15 cellular contexts compared by ENCODE assay signal in the genomic region with DNA sequence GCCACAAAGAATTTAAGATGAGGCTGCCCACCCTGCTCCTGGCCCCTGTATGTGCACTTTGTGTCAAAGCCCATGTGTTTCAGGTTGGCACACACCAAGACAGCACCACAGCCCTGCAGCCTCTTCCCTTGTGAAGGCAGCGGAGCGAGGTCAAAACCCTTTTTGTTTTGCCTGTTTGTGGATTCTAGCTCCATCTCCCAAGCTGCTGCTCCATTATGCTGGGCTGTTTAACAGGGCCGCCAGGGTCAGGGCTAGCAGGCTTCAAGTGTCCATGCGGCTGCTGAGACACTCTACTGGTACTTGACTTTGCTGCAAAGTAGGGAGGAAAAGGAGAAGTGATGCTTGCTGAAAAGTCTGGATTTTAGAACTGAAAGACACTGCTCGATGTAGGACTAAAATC.
DNase-seq lines count a peak whose midpoint lies in the region; ATAC-seq lines count a peak whose summit lies in the region.
"Had no signal": no experiment of that assay in that cellular context is flagged by ENCODE, and none has a peak within 500 bp of the region (broad histone marks: within the 10 kb centered on the region; RNA-seq: fewer than 3 reads in every experiment).

No MANE protein-coding gene starts in this region.

- DNase-seq in MV-4-11 (lab: John Stamatoyannopoulos, UW) (peak; percentile 57), NCI-H2227 (lab: John Stamatoyannopoulos, UW; ENCODE audit: unreplicated experiment) (peak; percentile 93), nucleus accumbens (lab: John Stamatoyannopoulos, UW) (peak in 36 of 56 donors; percentile 3 to 57 (median 32)), activated gamma-delta T cell treated with Interleukin-2 at 50 U/mL for 16 hours (no peak)
- no peak for DNase-seq in CD8-positive, alpha-beta memory T cell
- no peak for DNase-seq in activated CD4-positive, alpha-beta T cell treated with anti-CD3 and anti-CD28 coated beads for 1 hour
- DNase-seq: activated B cell treated with CpG ODN at 0.5 μM for 24 hours, activated T-cell treated with anti-CD3 and anti-CD28 coated beads for 4 hours, foreskin keratinocyte, HCEC 1CT, SK-N-SH, stomach had no signal

- H3K36me3 ChIP-seq in CD8-positive, alpha-beta memory T cell (ENCODE audit: insufficient read depth, low read length): no peaks in the 10 kb centered on the region
- H3K36me3 ChIP-seq: BLaER1 had no signal

- no peak for ATAC-seq in HG03378 (IDR thresholded peaks at IDR 0.05; ENCODE audit: unreplicated experiment)
- ATAC-seq: foreskin keratinocyte had no signal

- H3K4me3 ChIP-seq in CD8-positive, alpha-beta memory T cell (ENCODE audit: low read length): no peak overlapping the region
- H3K4me3 ChIP-seq: BLaER1, stomach had no signal

- H3K9me3 ChIP-seq in CD8-positive, alpha-beta memory T cell (ENCODE audit: low read length): no peaks in the 10 kb centered on the region
- H3K9me3 ChIP-seq: BLaER1, SK-N-SH, stomach had no signal

- no peaks in the 10 kb centered on the region for H3K27me3 ChIP-seq in CD8-positive, alpha-beta memory T cell (ENCODE audit: insufficient read depth, low read length, poor library complexity, severe bottlenecking)
- H3K27me3 ChIP-seq: BLaER1, foreskin keratinocyte, stomach had no signal

- peak overlapping the region; percentile 72 for H3K27ac ChIP-seq in cingulate gyrus (ENCODE audit: low read depth, low read length)
- no peak overlapping the region for H3K27ac ChIP-seq in CD8-positive, alpha-beta memory T cell (ENCODE audit: low read depth, low read length)
- H3K27ac ChIP-seq: BLaER1, foreskin keratinocyte, stomach had no signal

- CTCF ChIA-PET in CD8-positive, alpha-beta memory T cell (lab: Charles Lee): interaction anchor here (1.3 kb wide), 1 partner anchor 430 kb away, joined by 3 read pairs; no protein-coding TSS in a partner anchor

- no peaks in the 10 kb centered on the region for H3K4me1 ChIP-seq in CD8-positive, alpha-beta memory T cell (ENCODE audit: insufficient read depth, low read length)
- H3K4me1 ChIP-seq: foreskin keratinocyte had no signal

- H3K4me1 Mint-ChIP-seq in CD8-positive, alpha-beta memory T cell: no peaks in the 10 kb centered on the region
- H3K4me1 Mint-ChIP-seq: activated B cell treated with CpG ODN at 0.5 μM for 24 hours had no signal

- POLR2A ChIA-PET in CD8-positive, alpha-beta memory T cell (lab: Charles Lee): no interaction called here

- H3K27ac Mint-ChIP-seq in CD8-positive, alpha-beta memory T cell: peak overlapping the region in 1 of 8 donors; percentile 70
- H3K27ac Mint-ChIP-seq: activated B cell treated with CpG ODN at 0.5 μM for 24 hours had no signal

- H3K27me3 Mint-ChIP-seq in CD8-positive, alpha-beta memory T cell: no peaks in the 10 kb centered on the region
- H3K27me3 Mint-ChIP-seq: activated B cell treated with CpG ODN at 0.5 μM for 24 hours had no signal

- H3K9me3 Mint-ChIP-seq in CD8-positive, alpha-beta memory T cell: no peaks in the 10 kb centered on the region
- H3K9me3 Mint-ChIP-seq: activated B cell treated with CpG ODN at 0.5 μM for 24 hours had no signal

- H3K36me3 Mint-ChIP-seq in CD8-positive, alpha-beta memory T cell: peaks cover 5 to 9% (median 7%) of the 10 kb centered on the region in 3 donors

- no peak overlapping the region for H3K4me3 Mint-ChIP-seq in CD8-positive, alpha-beta memory T cell
- H3K4me3 Mint-ChIP-seq: activated B cell treated with CpG ODN at 0.5 μM for 24 hours had no signal

Comparison
In these comparisons a context has a peak if more than half of its experiments do, and no peak if none do; other contexts are left out.
1. DNase-seq: peak in MV-4-11 (single experiment), NCI-H2227 (single experiment) and nucleus accumbens (36 of 56); none in CD8-positive, alpha-beta memory T cell (0 of 5), activated CD4-positive, alpha-beta T cell treated with anti-CD3 and anti-CD28 coated beads for 1 hour (single experiment) and activated gamma-delta T cell treated with Interleukin-2 at 50 U/mL for 16 hours (single experiment).